ENCODE assay signal across 16 cellular contexts in genomic region chr3:172530101-172530561, GRCh38. TPM values are rescaled to one million over a fixed set of nuclear protein-coding genes. Genes with fewer than 3 reads are reported as not detected.
DNase-seq lines count a peak whose midpoint lies in the region; ATAC-seq lines count a peak whose summit lies in the region.
"Had no signal": no experiment of that assay in that cellular context is flagged by ENCODE, and none has a peak within 500 bp of the region (broad histone marks: within the 10 kb centered on the region; RNA-seq: fewer than 3 reads in every experiment).

No MANE protein-coding gene starts in this region.

- H3K4me1 Mint-ChIP-seq in activated T-cell treated with anti-CD3 and anti-CD28 coated beads, Interleukin-2, amount 50 U/mL, for 24 hours (ENCODE audit: low read depth), result peaks cover 26% of the 10 kb centered on the region
- H3K4me1 Mint-ChIP-seq in activated T-helper 17 cell treated with anti-CD3 and anti-CD28 coated beads, Interleukin-2, amount 50 U/mL, for 72 hours, result peaks cover 6% of the 10 kb centered on the region
- peaks cover 9% of the 10 kb centered on the region for H3K4me1 Mint-ChIP-seq in stimulated activated effector memory CD8-positive, alpha-beta T cell treated with anti-CD3 and anti-CD28 coated beads, Interleukin-12 subunit alpha, Interleukin-12 subunit beta, amount 100 ng/mL, for 72 hours

- no peaks in the 10 kb centered on the region for H3K9me3 Mint-ChIP-seq in activated T-cell treated with anti-CD3 and anti-CD28 coated beads, Interleukin-2, amount 50 U/mL, for 24 hours
- H3K9me3 Mint-ChIP-seq in activated T-helper 17 cell treated with anti-CD3 and anti-CD28 coated beads, Interleukin-2, amount 50 U/mL, for 72 hours, result no peaks in the 10 kb centered on the region
- H3K9me3 Mint-ChIP-seq in stimulated activated effector memory CD8-positive, alpha-beta T cell treated with anti-CD3 and anti-CD28 coated beads, Interleukin-12 subunit alpha, Interleukin-12 subunit beta, amount 100 ng/mL, for 72 hours, result no peaks in the 10 kb centered on the region
- H3K9me3 Mint-ChIP-seq: immature natural killer cell had no signal

- ATAC-seq in HG03442 (IDR thresholded peaks at IDR 0.05; ENCODE audit: unreplicated experiment) (peak; percentile 47), Right ventricle myocardium inferior (no peak)
- ATAC-seq in activated T-helper 17 cell treated with anti-CD3 and anti-CD28 coated beads, Interleukin-2, amount 50 U/mL, for 72 hours (replicated peaks), result peak; percentile 83
- peak; percentile 88 for ATAC-seq in stimulated activated effector memory CD8-positive, alpha-beta T cell treated with anti-CD3 and anti-CD28 coated beads, Interleukin-12 subunit alpha, Interleukin-12 subunit beta, amount 100 ng/mL, for 72 hours

- no peak overlapping the region for H3K4me3 Mint-ChIP-seq in activated T-cell treated with anti-CD3 and anti-CD28 coated beads, Interleukin-2, amount 50 U/mL, for 24 hours
- peak overlapping the region; percentile 53 for H3K4me3 Mint-ChIP-seq in activated T-helper 17 cell treated with anti-CD3 and anti-CD28 coated beads, Interleukin-2, amount 50 U/mL, for 72 hours
- peak overlapping the region; percentile 9 for H3K4me3 Mint-ChIP-seq in stimulated activated effector memory CD8-positive, alpha-beta T cell treated with anti-CD3 and anti-CD28 coated beads, Interleukin-12 subunit alpha, Interleukin-12 subunit beta, amount 100 ng/mL, for 72 hours

- intact Hi-C loops in Right ventricle myocardium inferior (cut with DNase I), result no loop called here

- no peaks in the 10 kb centered on the region for H3K27me3 Mint-ChIP-seq in activated T-cell treated with anti-CD3 and anti-CD28 coated beads, Interleukin-2, amount 50 U/mL, for 24 hours
- H3K27me3 Mint-ChIP-seq in activated T-helper 17 cell treated with anti-CD3 and anti-CD28 coated beads, Interleukin-2, amount 50 U/mL, for 72 hours, result no peaks in the 10 kb centered on the region

- DNase-seq in activated T-cell treated with anti-CD3 and anti-CD28 coated beads, Interleukin-2, amount 50 U/mL, for 24 hours, result no peak
- no peak for DNase-seq in activated T-cell treated with anti-CD3 and anti-CD28 coated beads, Interleukin-2, amount 50 U/mL, for 1 hour
- DNase-seq in stimulated activated effector memory CD8-positive, alpha-beta T cell treated with anti-CD3 and anti-CD28 coated beads, Interleukin-12 subunit alpha, Interleukin-12 subunit beta, amount 100 ng/mL, for 72 hours (ENCODE audit: low spot score in 2 of 2), result no peak
- DNase-seq in DMS153 treated with DMSO at 0.1 percent for 48 hours (lab: John Stamatoyannopoulos, UW; ENCODE audit: unreplicated experiment) (no peak), activated gamma-delta T cell treated with Interleukin-2 at 50 U/mL for 16 hours (no peak), Right ventricle myocardium inferior (ENCODE audit: missing footprints) (no peak)
- DNase-seq: DMS153; foreskin fibroblast; immature natural killer cell; midbrain; NCI-H2171 treated with DMSO at 0.1 percent for 48 hours; pancreas; stimulated activated CD4-positive, alpha-beta T cell treated with anti-CD3 and anti-CD28 coated beads, Interleukin-12 subunit alpha, Interleukin-12 subunit beta, amount 100 ng/mL, for 4 hours; upper lobe of right lung had no signal

- H3K27ac Mint-ChIP-seq in activated T-cell treated with anti-CD3 and anti-CD28 coated beads, Interleukin-2, amount 50 U/mL, for 24 hours, result peak overlapping the region; percentile 79
- H3K27ac Mint-ChIP-seq in activated T-helper 17 cell treated with anti-CD3 and anti-CD28 coated beads, Interleukin-2, amount 50 U/mL, for 72 hours, result no peak overlapping the region
- H3K27ac Mint-ChIP-seq in stimulated activated effector memory CD8-positive, alpha-beta T cell treated with anti-CD3 and anti-CD28 coated beads, Interleukin-12 subunit alpha, Interleukin-12 subunit beta, amount 100 ng/mL, for 72 hours, result no peak overlapping the region

- no peaks in the 10 kb centered on the region for H3K36me3 Mint-ChIP-seq in activated T-cell treated with anti-CD3 and anti-CD28 coated beads, Interleukin-2, amount 50 U/mL, for 24 hours (ENCODE audit: low read depth)
- no peaks in the 10 kb centered on the region for H3K36me3 Mint-ChIP-seq in activated T-helper 17 cell treated with anti-CD3 and anti-CD28 coated beads, Interleukin-2, amount 50 U/mL, for 72 hours (ENCODE audit: low read depth)
- no peaks in the 10 kb centered on the region for H3K36me3 Mint-ChIP-seq in stimulated activated effector memory CD8-positive, alpha-beta T cell treated with anti-CD3 and anti-CD28 coated beads, Interleukin-12 subunit alpha, Interleukin-12 subunit beta, amount 100 ng/mL, for 72 hours
- H3K36me3 Mint-ChIP-seq: immature natural killer cell had no signal

RNA-seq across cellular contexts. Expression of gene TNFSF10, which starts 6.9 kb away (rescaled TPM):
- 10 to 100 TPM; 33.6 to 36.1 TPM for total RNA-seq in activated T-helper 17 cell treated with anti-CD3 and anti-CD28 coated beads, Interleukin-2, amount 50 U/mL, for 72 hours
- 15.7 TPM for total RNA-seq in Right ventricle myocardium inferior
